ENCODE assay signal across 1 cellular context in genomic region chrX:71579136-71579989, GRCh38.
TF ChIP-seq lines count a peak whose summit lies in the region.

No MANE protein-coding gene starts in this region.

TF ChIP-seq in SK-N-SH, 30 proteins besides CTCF, POLR2A, EP300 and RAD21 (continued from another document):
- TF ChIP-seq REST (IDR thresholded peaks at IDR 0.05; ENCODE audit: low read depth, low read length) (no peak), GATA2 (CRISPR knock-in tag; IDR thresholded peaks at IDR 0.05) (no peak), SIN3A (IDR thresholded peaks at IDR 0.05; ENCODE audit: borderline replicate concordance, low read depth, low read length) (no peak), RCOR1 (IDR thresholded peaks at IDR 0.05; ENCODE audit: low read length) (no peak), CHD2 (IDR thresholded peaks at IDR 0.05; ENCODE audit: low read length, partially characterized antibody) (no peak), MEF2A (IDR thresholded peaks at IDR 0.05; ENCODE audit: borderline replicate concordance, low read depth) (no peak), RXRA (IDR thresholded peaks at IDR 0.05; ENCODE audit: borderline replicate concordance, low read depth) (no peak), SMC3 (IDR thresholded peaks at IDR 0.05; ENCODE audit: low read depth, low read length) (no peak), FOSL2 (IDR thresholded peaks at IDR 0.05; ENCODE audit: borderline replicate concordance, low read depth) (no peak), EZH2phosphoT487 (IDR thresholded peaks at IDR 0.05; ENCODE audit: borderline replicate concordance, low read depth) (no peak), FOXJ3 (CRISPR knock-in tag; IDR thresholded peaks at IDR 0.05) (no peak), NFIC (IDR thresholded peaks at IDR 0.05; ENCODE audit: borderline replicate concordance) (no peak), NRF1 (IDR thresholded peaks at IDR 0.05; ENCODE audit: low read depth, low read length) (no peak)
TF ChIP-seq in SK-N-SH: peak in this region for 0.
